Comparison of ENCODE assay signal across 25 cellular contexts in genomic region chr7:18684899-18685298, GRCh38.
"Had no signal": no experiment of that assay in that cellular context is flagged by ENCODE, and none has a peak within 500 bp of the region (broad histone marks: within the 10 kb centered on the region; RNA-seq: fewer than 3 reads in every experiment).

No MANE protein-coding gene starts in this region.

- H3K4me3 Mint-ChIP-seq: activated naive CD8-positive, alpha-beta T cell treated with anti-CD3 and anti-CD28 coated beads for 36 hours; activated T-helper 17 cell treated with anti-CD3 and anti-CD28 coated beads, Interleukin-2, amount 50 U/mL, for 72 hours; endodermal cell; type B pancreatic cell had no signal

- H3K36me3 Mint-ChIP-seq: activated naive CD8-positive, alpha-beta T cell treated with anti-CD3 and anti-CD28 coated beads for 36 hours; type B pancreatic cell had no signal

- H3K27me3 ChIP-seq: brain microvascular endothelial cell, right atrium auricular region, stomach had no signal

- H3K4me1 Mint-ChIP-seq: activated naive CD8-positive, alpha-beta T cell treated with anti-CD3 and anti-CD28 coated beads for 36 hours; activated T-helper 17 cell treated with anti-CD3 and anti-CD28 coated beads, Interleukin-2, amount 50 U/mL, for 72 hours had no signal

- H3K27ac ChIP-seq: brain microvascular endothelial cell, epithelial cell of prostate, right atrium auricular region, skin epidermis, stomach, WERI-Rb-1 had no signal

- H3K4me1 ChIP-seq: right atrium auricular region, stomach had no signal

- H3K9me3 Mint-ChIP-seq: activated naive CD8-positive, alpha-beta T cell treated with anti-CD3 and anti-CD28 coated beads for 36 hours; endodermal cell; type B pancreatic cell had no signal

- H3K36me3 ChIP-seq: brain microvascular endothelial cell, right atrium auricular region, stomach, WERI-Rb-1 had no signal

- DNase-seq: activated CD4-positive, alpha-beta T cell treated with anti-CD3 and anti-CD28 coated beads, Interleukin-2, amount 50 U/mL, for 4 hours; activated naive CD4-positive, alpha-beta T cell; activated naive CD8-positive, alpha-beta T cell treated with anti-CD3 and anti-CD28 coated beads for 36 hours; amygdala; brain microvascular endothelial cell; central memory CD4-positive, alpha-beta T cell; endodermal cell; foreskin melanocyte; glutamatergic neuron; hippocampal formation; islet precursor cell; midbrain; occipital lobe; stimulated activated CD4-positive, alpha-beta T cell treated with anti-CD3 and anti-CD28 coated beads, Interleukin-15, amount 100 ng/mL, for 24 hours; stimulated activated CD4-positive, alpha-beta T cell treated with anti-CD3 and anti-CD28 coated beads, Interleukin-2, amount 100 ng/mL, for 48 hours; stomach; WERI-Rb-1 had no signal

- FAIRE-seq: colon had no signal

- H3K27ac Mint-ChIP-seq: activated naive CD8-positive, alpha-beta T cell treated with anti-CD3 and anti-CD28 coated beads for 36 hours; activated T-helper 17 cell treated with anti-CD3 and anti-CD28 coated beads, Interleukin-2, amount 50 U/mL, for 72 hours; endodermal cell; progenitor cell of endocrine pancreas; type B pancreatic cell had no signal

- H3K4me3 ChIP-seq: lung, right atrium auricular region, skin epidermis, stomach had no signal

- H3K27me3 Mint-ChIP-seq: activated naive CD8-positive, alpha-beta T cell treated with anti-CD3 and anti-CD28 coated beads for 36 hours; progenitor cell of endocrine pancreas; type B pancreatic cell had no signal

- H3K9me3 ChIP-seq: right atrium auricular region, stomach had no signal
